Comparison of ENCODE assay signal across 7 cellular contexts in the genomic region with DNA sequence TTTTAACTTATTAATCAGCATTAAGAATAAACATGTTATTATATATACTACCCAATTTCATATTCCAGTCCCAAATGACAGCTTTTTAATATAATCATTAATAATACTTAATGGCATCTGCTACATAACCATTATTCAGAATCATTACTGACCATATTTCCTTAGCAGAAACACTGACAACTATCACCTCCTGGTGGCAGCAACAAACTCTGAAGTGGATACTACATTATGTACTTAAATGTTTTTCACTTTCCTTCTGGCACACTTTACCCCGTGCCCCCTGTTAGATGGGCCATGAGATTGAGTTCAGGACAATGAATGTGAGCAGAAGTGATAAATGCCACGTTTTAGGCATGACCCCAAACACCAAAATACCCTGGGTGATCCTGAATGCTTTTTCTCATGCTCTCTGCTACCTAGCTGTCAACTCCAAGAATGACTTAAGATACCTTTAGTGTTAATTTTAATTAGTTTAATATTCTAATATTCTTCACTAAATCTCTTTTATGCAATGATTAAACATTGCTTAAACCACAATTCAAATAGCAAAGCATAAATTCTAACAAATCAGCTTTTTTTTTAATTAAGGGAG.
DNase-seq lines count a peak whose midpoint lies in the region; TF ChIP-seq lines count a peak whose summit lies in the region.

No MANE protein-coding gene starts in this region.

- H3K4me1 ChIP-seq in HEK293 (ENCODE audit: control insufficient read depth, insufficient read depth, low read length), result no peaks in the 10 kb centered on the region

- no peak overlapping the region for H3K4me3 ChIP-seq in HEK293 (ENCODE audit: low read depth, low read length)
- H3K4me3 ChIP-seq in epithelial cell of proximal tubule (ENCODE audit: low read depth, low read length), result no peak overlapping the region

- DNase-seq in NCI-H446 (lab: John Stamatoyannopoulos, UW), result peak; percentile 42 to 45
- no peak for DNase-seq in epithelial cell of proximal tubule (ENCODE audit: low read depth)
- no peak for DNase-seq in posterior vena cava (ENCODE audit: low spot score)
- DNase-seq in cerebellar cortex (ENCODE audit: low spot score), result no peak
- DNase-seq in effector CD8-positive, alpha-beta T cell (lab: John Stamatoyannopoulos, UW), result no peak

- intact Hi-C loops in posterior vena cava (cut with DNase I), result no loop called here

- POLR2A ChIA-PET in HEK293 (lab: Yijun Ruan, JAX), result no interaction called here

- peak; percentile 25; the same call in 1 of the 2 replicates for TF ChIP-seq CTCF in GM12874 (IDR thresholded peaks at IDR 0.05; ENCODE audit: insufficient read depth, low read depth, low read length)
- TF ChIP-seq CTCF in HEK293 (tag by site-specific recombination; IDR thresholded peaks at IDR 0.05), result no peak
- peak; percentile 56 for TF ChIP-seq CTCF in epithelial cell of proximal tubule (conservative IDR thresholded peaks at IDR 0.05; ENCODE audit: low read depth, low read length)

- H3K9me3 ChIP-seq in HEK293 (ENCODE audit: control insufficient read depth, insufficient read depth, low read depth, low read length), result no peaks in the 10 kb centered on the region

- peaks cover 0 to 17% of the 10 kb centered on the region in 2 experiments; a peak in 1 of 3 replicates for H3K36me3 ChIP-seq in HEK293 (ENCODE audit: control insufficient read depth in 2 of 2, insufficient read depth in 1 of 2, low read length in 2 of 2)

- CTCF ChIA-PET in HEK293 (lab: Yijun Ruan, JAX), result interaction anchor here (0.5 to 1.8 kb wide), 4 partner anchors 10 to 386 kb away, joined by 3 to 10 read pairs (median 4); no protein-coding TSS in a partner anchor

- H3K27ac ChIP-seq in HEK293 (ENCODE audit: extremely low read depth, low read depth, low read length), result no peak overlapping the region

TF ChIP-seq in HEK293, 187 proteins besides CTCF, POLR2A, EP300 and RAD21:
- TF ChIP-seq ZNF510 (tag by site-specific recombination; IDR thresholded peaks at IDR 0.05; ENCODE audit: insufficient replicate concordance) (no peak), ZNF654 (tag by site-specific recombination; IDR thresholded peaks at IDR 0.05; ENCODE audit: low read depth) (0 out of 2 replicates have a peak, but pooled peaks have one; percentile 4), RBAK (tag by site-specific recombination; IDR thresholded peaks at IDR 0.05) (no peak)

Comparison
In these comparisons a context has a peak if more than half of its experiments do, and no peak if none do; other contexts are left out.
1. DNase-seq: peak in NCI-H446 (2 of 2); none in epithelial cell of proximal tubule (single experiment), posterior vena cava (single experiment), cerebellar cortex (single experiment) and effector CD8-positive, alpha-beta T cell (single experiment).